In the genomic region with DNA sequence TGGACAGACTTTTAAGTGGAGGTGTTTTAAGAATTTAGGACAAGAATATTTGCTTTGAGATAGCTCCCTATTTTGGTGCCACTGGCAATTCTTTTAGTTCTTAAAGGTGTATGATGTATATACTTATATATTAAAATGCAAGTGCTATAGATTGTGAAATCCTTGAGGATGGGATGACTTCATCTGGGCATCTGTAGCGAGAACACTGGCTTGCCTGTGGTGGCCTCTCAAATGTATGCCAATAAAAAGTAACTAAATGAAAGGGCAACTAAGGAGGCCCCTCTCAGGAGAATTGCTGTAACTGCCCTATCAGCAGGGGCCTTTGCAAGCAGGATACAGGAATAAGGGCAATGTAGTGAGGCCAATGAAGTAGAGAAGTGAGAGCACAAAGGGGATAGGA, we compare ENCODE assay signal across 18 cellular contexts. TPM values are rescaled to one million over a fixed set of nuclear protein-coding genes. Genes with fewer than 3 reads are reported as not detected.
DNase-seq lines count a peak whose midpoint lies in the region; ATAC-seq and TF ChIP-seq lines count a peak whose summit lies in the region.
"Had no signal": no experiment of that assay in that cellular context is flagged by ENCODE, and none has a peak within 500 bp of the region (broad histone marks: within the 10 kb centered on the region; RNA-seq: fewer than 3 reads in every experiment).

No MANE protein-coding gene starts in this region.

- DNase-seq in CD14-positive monocyte (ENCODE audit: low spot score) = no peak
- peak; percentile 54 for DNase-seq in MV-4-11 (lab: John Stamatoyannopoulos, UW)
- peak; percentile 11 to 19 for DNase-seq in erythroblast (lab: John Stamatoyannopoulos, UW)
- no peak for DNase-seq in neural crest cell (ENCODE audit: low read depth, low spot score)
- DNase-seq in 8988T = no peak
- no peak for DNase-seq in SW480 (ENCODE audit: low spot score)
- no peak for DNase-seq in stomach
- DNase-seq: activated CD4-positive, alpha-beta T cell treated with anti-CD3 and anti-CD28 coated beads for 48 hours; cerebellar nuclear complex; gastrocnemius medialis; KG1; NCI-H1436; NCI-H2171; NCI-H774; occipital lobe; stimulated activated CD4-positive, alpha-beta T cell treated with anti-CD3 and anti-CD28 coated beads, Interleukin-2, amount 100 ng/mL, for 24 hours had no signal

- no peak for TF ChIP-seq EP300 in stomach (IDR thresholded peaks at IDR 0.05)

- WGBS in stomach, 5 donors = 68 to 97% (median 91%) methylated on average over 1 of the region's 1 CpG

- H3K4me3 Mint-ChIP-seq in CD14-positive monocyte = peak overlapping the region; percentile 82 to 93
- H3K4me3 Mint-ChIP-seq in neural crest cell = peak overlapping the region; percentile 58

- H3K4me1 ChIP-seq in stomach = peaks cover 4 to 34% (median 21%) of the 10 kb centered on the region in 4 donors

- H3K27ac Mint-ChIP-seq in CD14-positive monocyte (peak overlapping the region in 2 of 7 donors; percentile 31 to 74), neural crest cell (ENCODE audit: unreplicated experiment) (no peak overlapping the region)

- no peaks in the 10 kb centered on the region for H3K9me3 ChIP-seq in stomach
- H3K9me3 ChIP-seq: gastrocnemius medialis had no signal

- intact Hi-C loops in CD14-positive monocyte (cut with micrococcal nuclease) = no loop called here
- intact Hi-C loops in stomach (cut with DNase I; ENCODE audit: low total_unique reads) = no loop called here

- H3K36me3 Mint-ChIP-seq in CD14-positive monocyte = no peaks in the 10 kb centered on the region
- no peaks in the 10 kb centered on the region for H3K36me3 Mint-ChIP-seq in neural crest cell (ENCODE audit: low read depth)

- H3K4me3 ChIP-seq in stomach = no peak overlapping the region
- H3K4me3 ChIP-seq: gastrocnemius medialis had no signal

- TF ChIP-seq CTCF in CD14-positive monocyte (IDR thresholded peaks at IDR 0.05) = no peak
- TF ChIP-seq CTCF in neural crest cell (conservative IDR thresholded peaks at IDR 0.05) = no peak
- no peak for TF ChIP-seq CTCF in stomach (IDR thresholded peaks at IDR 0.05)

- H3K27ac ChIP-seq in stomach = no peak overlapping the region
- H3K27ac ChIP-seq: gastrocnemius medialis had no signal

- H3K27me3 Mint-ChIP-seq in CD14-positive monocyte (ENCODE audit: low read depth in 3 of 3) (peaks cover 0 to 2% (median 2%) of the 10 kb centered on the region in 3 donors), neural crest cell (ENCODE audit: low read depth) (no peaks in the 10 kb centered on the region)

- no peaks in the 10 kb centered on the region for H3K36me3 ChIP-seq in stomach
- H3K36me3 ChIP-seq: gastrocnemius medialis had no signal

- no peaks in the 10 kb centered on the region for H3K27me3 ChIP-seq in stomach
- H3K27me3 ChIP-seq: gastrocnemius medialis had no signal

- ATAC-seq in GM21576 (IDR thresholded peaks at IDR 0.05; ENCODE audit: unreplicated experiment) = no peak
- ATAC-seq: gastrocnemius medialis, HCT116 had no signal

- peaks cover 56% of the 10 kb centered on the region for H3K4me1 Mint-ChIP-seq in CD14-positive monocyte
- H3K4me1 Mint-ChIP-seq in neural crest cell = peaks cover 27% of the 10 kb centered on the region

- TF ChIP-seq POLR2A in erythroblast (IDR thresholded peaks at IDR 0.05; ENCODE audit: low read length) (no peak), stomach (IDR thresholded peaks at IDR 0.05) (no peak)

- no peaks in the 10 kb centered on the region for H3K9me3 Mint-ChIP-seq in CD14-positive monocyte
- H3K9me3 Mint-ChIP-seq in neural crest cell = no peaks in the 10 kb centered on the region

RNA-seq across cellular contexts. Expression of a gene that starts 2.6 kb away (rescaled TPM):
- polyA plus RNA-seq in CD14-positive monocyte = 1 to 10 TPM; 2.8 to 4.2 TPM
- 14.4 and 14.9 TPM in 2 replicates for total RNA-seq in neural crest cell
- 10 to 100 TPM in 3 of 5 donors, 1 to 10 TPM in 2; 4.3 to 30.1 (median 12.9) TPM for total RNA-seq in stomach
- polyA plus RNA-seq in stomach = 10 to 100 TPM in 1 of 3 donors, 1 to 10 TPM in 2; 5.1 to 12.6 (median 9.3) TPM

Comparison
In these comparisons a context has a peak if more than half of its experiments do, and no peak if none do; other contexts are left out.
1. DNase-seq: peak in MV-4-11 (single experiment) and erythroblast (2 of 2); none in CD14-positive monocyte (single experiment), neural crest cell (single experiment), 8988T (single experiment), SW480 (single experiment) and stomach (single experiment).